ENCODE assay signal across 10 cellular contexts in genomic region chr19:13804830-13805683, GRCh38. TPM values are rescaled to one million over a fixed set of nuclear protein-coding genes. Genes with fewer than 3 reads are reported as not detected.
A peak's percentile ranks its signal among the peaks of the same experiment; 100 is the strongest.
DNase-seq lines count a peak whose midpoint lies in the region; ATAC-seq and TF ChIP-seq lines count a peak whose summit lies in the region.
"Had no signal": no experiment of that assay in that cellular context is flagged by ENCODE, and none has a peak within 500 bp of the region (broad histone marks: within the 10 kb centered on the region; RNA-seq: fewer than 3 reads in every experiment).

No MANE protein-coding gene starts in this region.

- no peak overlapping the region for H3K4me3 ChIP-seq in DND-41 (ENCODE audit: low read depth in 1 of 2, low read length in 2 of 2)
- no peak overlapping the region for H3K4me3 ChIP-seq in OCI-LY3 (ENCODE audit: low read length)
- H3K4me3 ChIP-seq in fibroblast of lung (replicated peaks in 1 of 4; ENCODE audit: control extremely low read depth in 1 of 4, insufficient read depth in 1 of 4, low read depth in 3 of 4, low read length in 4 of 4): no peak overlapping the region
- no peak overlapping the region for H3K4me3 ChIP-seq in neutrophil (ENCODE audit: low read depth in 1 of 2, low read length in 1 of 2)
- H3K4me3 ChIP-seq: smooth muscle cell had no signal

- H2AFZ ChIP-seq in DND-41 (ENCODE audit: low read depth, low read length) (no peak overlapping the region), OCI-LY3 (ENCODE audit: low read depth, low read length) (no peak overlapping the region), fibroblast of lung (ENCODE audit: low read length) (no peak overlapping the region)

- H3K4me1 ChIP-seq in DND-41 (ENCODE audit: insufficient read depth, low read length) (no peaks in the 10 kb centered on the region), OCI-LY3 (ENCODE audit: low read length) (no peaks in the 10 kb centered on the region), fibroblast of lung (ENCODE audit: control insufficient read depth, extremely low read depth, insufficient read depth, low read length) (no peaks in the 10 kb centered on the region), neutrophil (ENCODE audit: control insufficient read depth in 1 of 2, insufficient read depth in 1 of 2, low read depth in 1 of 2, low read length in 1 of 2) (no peaks in the 10 kb centered on the region)

- peak; percentile 26 for DNase-seq in DND-41
- no peak for DNase-seq in fibroblast of lung (ENCODE audit: low read depth in 2 of 2)
- DNase-seq in T-helper 9 cell: no peak
- DNase-seq in NCI-H2196 (lab: John Stamatoyannopoulos, UW; ENCODE audit: unreplicated experiment): no peak
- DNase-seq: stimulated activated naive CD4-positive, alpha-beta T cell had no signal

- ATAC-seq in DND-41 (ENCODE audit: insufficient read depth, low read depth) (peak; percentile 53; the same call in 2 of the 3 replicates), HG03520 (IDR thresholded peaks at IDR 0.05; ENCODE audit: unreplicated experiment) (no peak), HG03139 (IDR thresholded peaks at IDR 0.05; ENCODE audit: unreplicated experiment) (no peak)

- H3K27me3 ChIP-seq in DND-41 (ENCODE audit: insufficient read depth, low read length, poor library complexity) (no peaks in the 10 kb centered on the region), OCI-LY3 (ENCODE audit: low read depth, low read length) (no peaks in the 10 kb centered on the region), fibroblast of lung (ENCODE audit: control insufficient read depth, insufficient read depth, low read length) (no peaks in the 10 kb centered on the region), neutrophil (no peaks in the 10 kb centered on the region)

- H3K27ac ChIP-seq in DND-41 (ENCODE audit: low read length): no peak overlapping the region
- H3K27ac ChIP-seq in OCI-LY3 (ENCODE audit: low read length): no peak overlapping the region
- no peak overlapping the region for H3K27ac ChIP-seq in fibroblast of lung (ENCODE audit: insufficient read depth, low read length)
- H3K27ac ChIP-seq in neutrophil: no peak overlapping the region

- H4K20me1 ChIP-seq in DND-41 (ENCODE audit: insufficient read depth, low read length) (no peaks in the 10 kb centered on the region), OCI-LY3 (ENCODE audit: insufficient read depth, low read length) (no peaks in the 10 kb centered on the region), fibroblast of lung (ENCODE audit: control insufficient read depth, extremely low read depth, insufficient read depth, low read length) (no peaks in the 10 kb centered on the region)

- no peaks in the 10 kb centered on the region for H3K9me3 ChIP-seq in DND-41 (ENCODE audit: insufficient read depth, low read length, severe bottlenecking)
- no peaks in the 10 kb centered on the region for H3K9me3 ChIP-seq in OCI-LY3 (ENCODE audit: insufficient read depth, low read length)
- no peaks in the 10 kb centered on the region for H3K9me3 ChIP-seq in fibroblast of lung (ENCODE audit: control insufficient read depth, insufficient read depth, low read depth, low read length)
- H3K9me3 ChIP-seq in neutrophil: no peaks in the 10 kb centered on the region

- peaks cover 22% of the 10 kb centered on the region for H3K36me3 ChIP-seq in DND-41 (ENCODE audit: insufficient read depth, low read length)
- peaks cover 44% of the 10 kb centered on the region for H3K36me3 ChIP-seq in OCI-LY3 (replicated peaks; ENCODE audit: low read depth, low read length)
- H3K36me3 ChIP-seq in fibroblast of lung (ENCODE audit: control insufficient read depth, insufficient read depth, low read length): peaks cover 18% of the 10 kb centered on the region
- peaks cover 20% of the 10 kb centered on the region for H3K36me3 ChIP-seq in neutrophil

- no peak overlapping the region for H3K4me2 ChIP-seq in DND-41 (ENCODE audit: insufficient read depth, low read length)
- no peak overlapping the region for H3K4me2 ChIP-seq in OCI-LY3 (ENCODE audit: low read length)
- H3K4me2 ChIP-seq in fibroblast of lung (ENCODE audit: extremely low read depth, insufficient read depth, low read length): no peak overlapping the region
- H3K4me2 ChIP-seq: smooth muscle cell had no signal

- TF ChIP-seq CTCF in DND-41 (IDR thresholded peaks at IDR 0.05; ENCODE audit: borderline replicate concordance, extremely low read depth, low read length, poor library complexity, severe bottlenecking) (peak; percentile 53), OCI-LY3 (IDR thresholded peaks at IDR 0.05; ENCODE audit: low read depth, low read length) (peak; percentile 22; the same call in 1 of the 2 replicates), fibroblast of lung (conservative IDR thresholded peaks at IDR 0.05 in 1 of 2, IDR thresholded peaks at IDR 0.05 in 1 of 2; ENCODE audit: low read depth in 1 of 2, low read length in 2 of 2) (peak; percentile 21 to 29), neutrophil (IDR thresholded peaks at IDR 0.05) (peak; percentile 39)

- H3K79me2 ChIP-seq in DND-41 (ENCODE audit: insufficient read depth, low read length): no peaks in the 10 kb centered on the region
- H3K79me2 ChIP-seq in OCI-LY3 (ENCODE audit: low read length): no peaks in the 10 kb centered on the region
- H3K79me2 ChIP-seq in fibroblast of lung (ENCODE audit: control insufficient read depth, insufficient read depth, low read length): no peaks in the 10 kb centered on the region

- H3K9ac ChIP-seq in DND-41 (ENCODE audit: low read depth, low read length) (no peak overlapping the region), OCI-LY3 (ENCODE audit: low read length) (no peak overlapping the region), fibroblast of lung (ENCODE audit: insufficient read depth, low read length) (no peak overlapping the region)

RNA-seq across cellular contexts. Expression of gene ZSWIM4, which starts 9.8 kb away (rescaled TPM):
- total RNA-seq in fibroblast of lung: 5.6 and 6.7 TPM in 2 replicates
- 1.6 and 2.0 TPM in 2 replicates for polyA plus RNA-seq in fibroblast of lung
- 2.8 and 3.3 TPM in 2 replicates for polyA plus RNA-seq in fibroblast of lung (2012)
- polyA minus RNA-seq in fibroblast of lung (ENCODE audit: low replicate concordance): 4.4 and 6.1 TPM in 2 replicates

RNA-seq across cellular contexts. Expression of gene C19orf53, which starts 30.8 kb away (rescaled TPM):
- 50.1 and 58.8 TPM in 2 replicates for total RNA-seq in fibroblast of lung
- polyA plus RNA-seq in fibroblast of lung: 146 and 206 TPM in 2 replicates
- polyA plus RNA-seq in fibroblast of lung (2012): 292 and 381 TPM in 2 replicates
- 139 and 187 TPM in 2 replicates for polyA minus RNA-seq in fibroblast of lung (ENCODE audit: low replicate concordance)

RNA-seq across cellular contexts. Expression of gene MRI1, which starts 40.7 kb away (rescaled TPM):
- total RNA-seq in fibroblast of lung: 17.7 and 20.3 TPM in 2 replicates
- 5.2 and 17.1 TPM in 2 replicates for polyA plus RNA-seq in fibroblast of lung
- polyA plus RNA-seq in fibroblast of lung (2012): 6.2 and 17.7 TPM in 2 replicates
- polyA minus RNA-seq in fibroblast of lung (ENCODE audit: low replicate concordance): 7.2 and 26.5 TPM in 2 replicates
